ENCODE assay signal across 1 cellular context in genomic region chr10:93550634-93551033, GRCh38.
TF ChIP-seq lines count a peak whose summit lies in the region.

No MANE protein-coding gene starts in this region.

TF ChIP-seq in K562, 482 proteins besides CTCF, POLR2A, EP300 and RAD21:
- TF ChIP-seq MTA2 (IDR thresholded peaks at IDR 0.05; ENCODE audit: low read depth) (no peak), CCNT2 (IDR thresholded peaks at IDR 0.05; ENCODE audit: borderline replicate concordance, extremely low read depth, insufficient read length, low read depth, low read length) (no peak), PCBP1 (IDR thresholded peaks at IDR 0.05; ENCODE audit: low read depth, low read length, poor library complexity, severe bottlenecking) (no peak)
